In genomic region chr1:197485790-197486189, GRCh38 we compare ENCODE assay signal across 21 cellular contexts.
DNase-seq lines count a peak whose midpoint lies in the region; ATAC-seq, FAIRE-seq and TF ChIP-seq lines count a peak whose summit lies in the region.
"Had no signal": no experiment of that assay in that cellular context is flagged by ENCODE, and none has a peak within 500 bp of the region (broad histone marks: within the 10 kb centered on the region; RNA-seq: fewer than 3 reads in every experiment).

No MANE protein-coding gene starts in this region.

- H3K27ac ChIP-seq in pancreas (no peak overlapping the region), upper lobe of right lung (no peak overlapping the region)
- H3K27ac ChIP-seq: A549, heart right ventricle, parathyroid adenoma had no signal

- no peaks in the 10 kb centered on the region for H3K27me3 ChIP-seq in pancreas
- no peaks in the 10 kb centered on the region for H3K27me3 ChIP-seq in upper lobe of right lung
- H3K27me3 ChIP-seq: heart right ventricle had no signal

- H3K4me3 ChIP-seq in pancreas (no peak overlapping the region), upper lobe of right lung (no peak overlapping the region)
- H3K4me3 ChIP-seq: A549, heart right ventricle had no signal

- in situ Hi-C loops in T47D (cut with HindIII; ENCODE audit: low pct_unique_long_range_greater_than_20kb, low sequenced_read_pairs) = no loop called here

- intact Hi-C loops in pancreas (cut with DNase I) (no loop called here), upper lobe of right lung (cut with DNase I) (no loop called here)

- H3K9me3 ChIP-seq in pancreas (no peaks in the 10 kb centered on the region), upper lobe of right lung (no peaks in the 10 kb centered on the region)
- H3K9me3 ChIP-seq: A549 had no signal

- TF ChIP-seq CTCF in pancreas (IDR thresholded peaks at IDR 0.05) (no peak), upper lobe of right lung (IDR thresholded peaks at IDR 0.05) (no peak)

- peak; percentile 56 to 86 (median 72) for ATAC-seq in pancreas
- no peak for ATAC-seq in upper lobe of right lung
- ATAC-seq in HG02623 (IDR thresholded peaks at IDR 0.05; ENCODE audit: unreplicated experiment) = no peak
- ATAC-seq: A549; activated CD4-positive, alpha-beta T cell treated with anti-CD3 and anti-CD28 coated beads for 36 hours; heart right ventricle; stimulated activated memory B cell treated with anti-CD40 and anti-IgM and Interleukin-4, amounts not matched to agents 10 μg/mL and 1 μg/mL and 100 μg/mL, for 72 hours had no signal

- WGBS in pancreas, 2 donors = 7 to 10% methylated on average over 3 of the region's 3 CpGs

- no peaks in the 10 kb centered on the region for H3K36me3 ChIP-seq in pancreas
- H3K36me3 ChIP-seq in upper lobe of right lung = no peaks in the 10 kb centered on the region
- H3K36me3 ChIP-seq: heart right ventricle had no signal

- no peak for FAIRE-seq in pancreas (lab: Jason Lieb, UNC)
- FAIRE-seq: A549, small intestine had no signal

- DNase-seq in NCI-H345 (lab: John Stamatoyannopoulos, UW) (peak; percentile 40), NCI-H345 treated with DMSO at 0.1 percent for 48 hours (lab: John Stamatoyannopoulos, UW; ENCODE audit: unreplicated experiment) (no peak), NCI-H146 treated with DMSO at 0.1 percent for 48 hours (lab: John Stamatoyannopoulos, UW; ENCODE audit: unreplicated experiment) (peak; percentile 1), T47D (ENCODE audit: low read depth in 1 of 2, low spot score in 1 of 2) (peak; percentile 22 to 86), pancreas (no peak), upper lobe of right lung (no peak)
- no peak for DNase-seq in stimulated activated CD4-positive, alpha-beta T cell treated with anti-CD3 and anti-CD28 coated beads, Interleukin-2, amount 100 ng/mL, for 48 hours
- DNase-seq: activated CD4-positive, alpha-beta T cell treated with anti-CD3 and anti-CD28 coated beads for 36 hours; activated naive CD4-positive, alpha-beta T cell treated with anti-CD3 and anti-CD28 coated beads for 36 hours; CD4-positive, alpha-beta T cell; heart right ventricle; IMR-90; kidney glomerular epithelial cell; NCI-H1092; NCI-H524 treated with DMSO at 0.1 percent for 48 hours; small intestine; T-helper 2 cell had no signal

- H3K4me1 ChIP-seq in pancreas (peaks cover 0 to 4% (median 3%) of the 10 kb centered on the region in 3 donors), upper lobe of right lung (no peaks in the 10 kb centered on the region)
- H3K4me1 ChIP-seq: A549, parathyroid adenoma had no signal

Comparison
In these comparisons a context has a peak if more than half of its experiments do, and no peak if none do; other contexts are left out.
1. DNase-seq: peak in NCI-H345 (single experiment), NCI-H146 treated with DMSO at 0.1 percent for 48 hours (single experiment) and T47D (2 of 2); none in NCI-H345 treated with DMSO at 0.1 percent for 48 hours (single experiment), pancreas (0 of 6), stimulated activated CD4-positive, alpha-beta T cell treated with anti-CD3 and anti-CD28 coated beads, Interleukin-2, amount 100 ng/mL, for 48 hours (0 of 2) and upper lobe of right lung (single experiment).
2. ATAC-seq: peak in pancreas (4 of 4); none in upper lobe of right lung (single experiment) and HG02623 (single experiment).